In genomic region chr1:8524637-8525157, GRCh38 we compare ENCODE assay signal across 8 cellular contexts.
DNase-seq lines count a peak whose midpoint lies in the region; ATAC-seq and TF ChIP-seq lines count a peak whose summit lies in the region.

No MANE protein-coding gene starts in this region.

- H3K9ac ChIP-seq in Loucy (ENCODE audit: low read depth, low read length, poor library complexity, severe bottlenecking) (peak overlapping the region; percentile 68), parathyroid adenoma (no peak overlapping the region)

- peaks cover 49% of the 10 kb centered on the region for H3K4me1 ChIP-seq in Loucy (ENCODE audit: insufficient read depth, low read length, poor library complexity, severe bottlenecking)
- H3K4me1 ChIP-seq in parathyroid adenoma, result no peaks in the 10 kb centered on the region

- DNase-seq in BJ (ENCODE audit: low read depth), result no peak
- no peak for DNase-seq in epithelial cell of prostate (ENCODE audit: low read depth, low spot score)
- no peak for DNase-seq in activated CD4-positive, alpha-beta T cell treated with anti-CD3 and anti-CD28 coated beads for 1 hour
- DNase-seq in activated CD4-positive, CD25-positive, alpha-beta regulatory T cell treated with anti-CD3 and anti-CD28 coated beads, Interleukin-2, amount 50 U/mL, for 72 hours, result no peak

- H3K27me3 ChIP-seq in BJ (ENCODE audit: control insufficient read depth, insufficient read depth, low read length), result no peaks in the 10 kb centered on the region
- no peaks in the 10 kb centered on the region for H3K27me3 ChIP-seq in Loucy (ENCODE audit: insufficient read depth, low read length, poor library complexity, severe bottlenecking)
- H3K27me3 ChIP-seq in parathyroid adenoma (ENCODE audit: control insufficient read depth, insufficient read depth, low read length), result no peaks in the 10 kb centered on the region

- H3K36me3 ChIP-seq in BJ (ENCODE audit: control insufficient read depth, insufficient read depth, low read length), result no peaks in the 10 kb centered on the region
- peaks cover 5% of the 10 kb centered on the region; the same call in 1 of the 2 replicates for H3K36me3 ChIP-seq in Loucy (ENCODE audit: insufficient read depth, low read length)
- H3K36me3 ChIP-seq in parathyroid adenoma (ENCODE audit: control insufficient read depth, insufficient read depth, low read length), result no peaks in the 10 kb centered on the region

- TF ChIP-seq CTCF in BJ (IDR thresholded peaks at IDR 0.05; ENCODE audit: insufficient read depth, low read depth, low read length), result no peak
- no peak for TF ChIP-seq CTCF in Loucy (conservative IDR thresholded peaks at IDR 0.05; ENCODE audit: low read length)
- no peak for TF ChIP-seq CTCF in parathyroid adenoma (IDR thresholded peaks at IDR 0.05)

- H2AFZ ChIP-seq in Loucy (ENCODE audit: low read length) (no peak overlapping the region), parathyroid adenoma (no peak overlapping the region)

- CTCF ChIA-PET in BJ (lab: Yijun Ruan, JAX), result interaction anchor here (1.3 kb wide), 1 partner anchor 9 kb away, joined by 3 read pairs; no protein-coding TSS in a partner anchor

- no peaks in the 10 kb centered on the region for H3K9me3 ChIP-seq in Loucy (ENCODE audit: insufficient read depth, low read depth, low read length)
- no peaks in the 10 kb centered on the region for H3K9me3 ChIP-seq in parathyroid adenoma (ENCODE audit: control insufficient read depth, low read length)

- ATAC-seq in GM19035 (IDR thresholded peaks at IDR 0.05; ENCODE audit: unreplicated experiment), result no peak
- ATAC-seq in HG03460 (IDR thresholded peaks at IDR 0.05; ENCODE audit: unreplicated experiment), result no peak

- POLR2A ChIA-PET in BJ (lab: Charles Lee), result interaction anchor here (0.6 kb wide), 1 partner anchor 104 kb away, joined by 5 read pairs; no protein-coding TSS in a partner anchor

- H3K4me2 ChIP-seq in Loucy (ENCODE audit: low read depth, low read length, poor library complexity, severe bottlenecking) (peak overlapping the region; percentile 85), parathyroid adenoma (ENCODE audit: low read length) (peak overlapping the region; percentile 61)

- H4K20me1 ChIP-seq in Loucy (ENCODE audit: insufficient read depth, low read length, poor library complexity, severe bottlenecking), result no peaks in the 10 kb centered on the region

- H3K27ac ChIP-seq in epithelial cell of prostate, result peak overlapping the region; percentile 93
- H3K27ac ChIP-seq in parathyroid adenoma, result no peak overlapping the region

- peaks cover 36% of the 10 kb centered on the region for H3K79me2 ChIP-seq in Loucy (ENCODE audit: insufficient read depth, low read length)
- peaks cover 8% of the 10 kb centered on the region for H3K79me2 ChIP-seq in parathyroid adenoma

- peak overlapping the region; percentile 56 for H3K4me3 ChIP-seq in BJ (ENCODE audit: low read depth, low read length)
- peak overlapping the region; percentile 74 for H3K4me3 ChIP-seq in Loucy (ENCODE audit: low read length, poor library complexity, severe bottlenecking)
- no peak overlapping the region for H3K4me3 ChIP-seq in parathyroid adenoma (ENCODE audit: low read depth, low read length)

- no peaks in the 10 kb centered on the region for H3K9me2 ChIP-seq in Loucy (replicated peaks; ENCODE audit: low read depth, low read length)

- no peaks in the 10 kb centered on the region for H3F3A ChIP-seq in Loucy (ENCODE audit: low read depth)
